ENCODE assay signal across 8 cellular contexts in the genomic region with DNA sequence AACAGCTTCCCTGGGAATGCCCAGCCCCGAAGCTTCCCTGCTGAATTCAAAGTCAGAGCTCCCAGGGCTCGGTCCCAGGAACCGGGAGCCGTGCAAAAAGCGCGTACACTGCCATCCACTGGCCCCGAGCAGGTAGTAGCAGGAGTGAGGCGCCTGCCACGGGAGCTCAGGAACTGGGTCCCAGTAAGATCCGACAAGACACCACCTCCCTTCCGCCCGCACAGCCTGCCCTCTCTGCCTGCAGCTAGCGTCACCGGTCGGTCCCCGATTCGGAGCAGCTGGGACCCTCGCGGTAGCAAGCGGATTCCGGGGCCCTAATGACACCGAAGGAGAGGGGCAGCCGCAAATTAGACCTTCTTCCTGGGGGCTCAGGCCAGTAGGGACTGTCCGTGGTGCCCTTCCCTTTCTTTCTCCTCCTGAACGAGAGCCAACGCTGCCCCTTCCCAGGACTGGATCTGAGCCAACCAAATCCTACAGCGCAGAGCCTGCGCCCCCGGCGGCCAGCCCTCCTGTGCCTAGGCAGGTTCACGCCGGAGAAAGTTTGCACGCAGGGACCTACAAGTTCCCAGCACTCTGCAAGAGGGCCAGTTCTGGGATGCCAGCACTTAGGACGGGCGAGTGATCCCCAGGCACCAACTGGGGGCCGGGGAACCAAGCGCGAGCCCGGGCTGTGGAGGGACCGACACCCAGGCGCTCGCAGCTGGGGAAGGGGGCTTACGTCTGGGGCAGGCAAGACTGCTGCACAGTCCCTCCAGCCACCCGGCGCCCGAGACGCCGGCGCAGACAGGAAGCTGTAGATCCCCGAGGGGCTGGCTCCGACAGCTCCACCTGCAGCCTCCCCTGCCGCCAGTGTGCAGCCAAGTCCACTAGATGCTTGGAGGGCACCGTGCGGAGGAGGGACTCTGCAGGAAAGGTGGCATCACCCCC. TPM values are rescaled to one million over a fixed set of nuclear protein-coding genes. Genes with fewer than 3 reads are reported as not detected.
DNase-seq lines count a peak whose midpoint lies in the region; ATAC-seq and TF ChIP-seq lines count a peak whose summit lies in the region.

No MANE protein-coding gene starts in this region.

- intact Hi-C loops in Panc1 (cut with micrococcal nuclease; ENCODE audit: unreplicated experiment), result loop anchor here (2.0 to 5.0 kb wide), 3 partner anchors 132 to 170 kb away; no protein-coding TSS in a partner anchor
- intact Hi-C loops in natural killer cell (cut with micrococcal nuclease), result loop anchor here (1.0 kb wide), 1 partner anchor 151 kb away; no protein-coding TSS in a partner anchor

- H3K4me1 Mint-ChIP-seq in natural killer cell, result peaks cover 27 to 33% of the 10 kb centered on the region in 2 donors

- H3K4me1 ChIP-seq in Panc1 (ENCODE audit: control insufficient read depth, insufficient read depth, low read length), result no peaks in the 10 kb centered on the region
- peaks cover 15% of the 10 kb centered on the region for H3K4me1 ChIP-seq in stomach smooth muscle (ENCODE audit: control insufficient read depth, insufficient read depth, low read length)

- ATAC-seq in GM21515 (IDR thresholded peaks at IDR 0.05; ENCODE audit: unreplicated experiment) (peak; percentile 81), Panc1 (peak; percentile 97), natural killer cell (peak; percentile 78 to 83 (median 82))

- H3K27ac Mint-ChIP-seq in natural killer cell, result peak overlapping the region in 1 of 2 donors; percentile 71

- H3K36me3 ChIP-seq in Panc1 (ENCODE audit: control insufficient read depth, insufficient read depth, low read length), result no peaks in the 10 kb centered on the region
- no peaks in the 10 kb centered on the region for H3K36me3 ChIP-seq in stomach smooth muscle (ENCODE audit: control insufficient read depth in 2 of 2, insufficient read depth in 2 of 2, low read length in 2 of 2)

- TF ChIP-seq CTCF in Panc1 (IDR thresholded peaks at IDR 0.05) (peak; percentile 82), natural killer cell (IDR thresholded peaks at IDR 0.05) (peak; percentile 5)

- peak; percentile 97 for DNase-seq in DMS53 (lab: John Stamatoyannopoulos, UW)
- peak in 59 of 76 experiments; percentile 2 to 58 (median 32) for DNase-seq in HUDEP-2 (lab: John Stamatoyannopoulos, UW; ENCODE audit: unreplicated experiment in 76 of 76)
- DNase-seq in Panc1 (ENCODE audit: low read depth, low spot score), result peak; percentile 18
- DNase-seq in activated effector memory CD4-positive, alpha-beta T cell treated with Interleukin-2 at 50 U/mL for 16 hours, result peak; percentile 34
- DNase-seq in fibroblast of the conjunctiva (ENCODE audit: low read depth), result peak; percentile 73
- DNase-seq in natural killer cell, result peak; percentile 29

- H3K9ac ChIP-seq in stomach smooth muscle (ENCODE audit: low read length in 2 of 2), result peak overlapping the region; percentile 33 to 48

- in situ Hi-C loops in Panc1 (cut with HindIII; ENCODE audit: low pct_unique_long_range_greater_than_20kb, low sequenced_read_pairs), result no loop called here

- no peaks in the 10 kb centered on the region for H3K27me3 ChIP-seq in Panc1 (ENCODE audit: control insufficient read depth, insufficient read depth, low read length)
- peaks cover 0 to 5% of the 10 kb centered on the region in 2 donors for H3K27me3 ChIP-seq in stomach smooth muscle (ENCODE audit: control insufficient read depth in 1 of 2, insufficient read depth in 2 of 2, low read length in 2 of 2)

- POLR2A ChIA-PET in Panc1 (lab: Charles Lee), result no interaction called here

- CTCF ChIA-PET in Panc1 (lab: Charles Lee), result interaction anchor here (0.8 to 1.5 kb wide), 7 partner anchors 20 to 168 kb away, joined by 3 to 12 read pairs (median 3); no protein-coding TSS in a partner anchor

- H3K4me3 Mint-ChIP-seq in natural killer cell, result peak overlapping the region; percentile 92

- H3K9me3 ChIP-seq in Panc1 (ENCODE audit: control insufficient read depth, insufficient read depth, low read depth, low read length) (no peaks in the 10 kb centered on the region), stomach smooth muscle (ENCODE audit: control insufficient read depth in 2 of 2, low read length in 2 of 2) (no peaks in the 10 kb centered on the region)

- H3K9me3 Mint-ChIP-seq in natural killer cell, result no peaks in the 10 kb centered on the region

- H3K27me3 Mint-ChIP-seq in natural killer cell (ENCODE audit: low read depth in 2 of 2), result peaks cover 14 to 27% of the 10 kb centered on the region in 2 donors

- H3K27ac ChIP-seq in Panc1 (ENCODE audit: low read length), result no peak overlapping the region
- no peak overlapping the region for H3K27ac ChIP-seq in stomach smooth muscle (ENCODE audit: low read length)

- no peaks in the 10 kb centered on the region for H3K36me3 Mint-ChIP-seq in natural killer cell

- H3K4me3 ChIP-seq in Panc1 (ENCODE audit: low read depth in 2 of 2, low read length in 2 of 2), result peak overlapping the region; percentile 43 to 63
- peak overlapping the region; percentile 76 to 78 for H3K4me3 ChIP-seq in stomach smooth muscle (ENCODE audit: low read length in 2 of 2)

- BruUV-seq in Panc1 (replicated peaks; lab: Mats Ljungman, UMichigan), result no TSS peak

RNA-seq across cellular contexts. Expression of gene CORIN, which starts 0.9 kb away (rescaled TPM):
- total RNA-seq in Panc1 (2021; ENCODE audit: unreplicated experiment) (not detected), natural killer cell (under 1 TPM in 1 of 3 donors, not detected in 2; 0.78 TPM)
- polyA plus RNA-seq in Panc1 (2012; ENCODE audit: insufficient read length), result not detected

Comparison
In these comparisons a context has a peak if more than half of its experiments do, and no peak if none do; other contexts are left out.
1. DNase-seq: peak in every context shown above with its lines; median percentile 97 in DMS53; 73 in fibroblast of the conjunctiva; 34 in activated effector memory CD4-positive, alpha-beta T cell treated with Interleukin-2 at 50 U/mL for 16 hours; 32 in HUDEP-2; 29 in natural killer cell; 18 in Panc1.